ENCODE assay signal across 8 cellular contexts in the genomic region with DNA sequence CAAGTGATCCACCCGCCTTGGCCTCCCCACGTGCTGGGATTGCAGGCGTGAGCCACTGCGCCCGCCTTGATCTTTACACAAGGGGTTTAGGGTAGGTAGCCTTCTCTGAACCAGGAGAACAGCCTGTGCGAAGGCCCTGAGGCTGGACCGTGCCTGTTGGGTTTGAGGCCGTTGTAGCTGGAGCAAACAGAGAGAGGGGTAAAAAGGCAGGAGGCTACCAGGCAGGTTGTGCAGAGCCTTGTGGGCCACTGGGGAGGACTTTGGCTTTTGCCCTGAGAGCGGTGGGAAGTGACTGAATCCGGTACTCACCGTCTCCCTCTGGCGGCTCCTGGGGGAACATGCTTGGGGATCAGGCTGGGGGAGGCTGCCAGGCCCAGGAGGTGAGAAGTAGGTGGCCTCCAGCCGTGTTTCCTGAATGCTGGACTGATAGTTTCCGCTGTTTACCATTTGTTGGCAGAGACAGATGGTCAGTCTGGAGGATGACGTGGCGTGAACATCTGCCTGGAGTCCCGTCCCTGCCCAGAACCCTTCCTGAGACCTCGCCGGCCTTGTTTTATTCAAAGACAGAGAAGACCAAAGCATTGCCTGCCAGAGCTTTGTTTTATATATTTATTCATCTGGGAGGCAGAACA. TPM values are rescaled to one million over a fixed set of nuclear protein-coding genes. Genes with fewer than 3 reads are reported as not detected.
DNase-seq lines count a peak whose midpoint lies in the region; ATAC-seq, FAIRE-seq and TF ChIP-seq lines count a peak whose summit lies in the region.

No MANE protein-coding gene starts in this region.

- H3K27ac Mint-ChIP-seq in astrocyte (ENCODE audit: unreplicated experiment): peak overlapping the region; percentile 26

- no peak overlapping the region for H2AFZ ChIP-seq in astrocyte (ENCODE audit: low read depth, low read length)

- in situ Hi-C loops in G401 (cut with HindIII; ENCODE audit: low sequenced_read_pairs): no loop called here
- in situ Hi-C loops in gastrocnemius medialis (cut with MboI; ENCODE audit: low sequenced_read_pairs in 4 of 4): loop anchor here in 3 of 4 donors (5.0 to 10.0 kb wide), 4 partner anchors 71 to 186 kb away; no protein-coding TSS in a partner anchor

- no peak for FAIRE-seq in astrocyte (lab: Jason Lieb, UNC)

- H3K9me3 ChIP-seq in astrocyte (ENCODE audit: insufficient read depth, low read depth, low read length) (no peaks in the 10 kb centered on the region), gastrocnemius medialis (no peaks in the 10 kb centered on the region)

- peaks cover 43% of the 10 kb centered on the region for H3K36me3 ChIP-seq in astrocyte (ENCODE audit: insufficient read depth, low read length)
- H3K36me3 ChIP-seq in gastrocnemius medialis: no peaks in the 10 kb centered on the region

- no peaks in the 10 kb centered on the region for H3K9me3 Mint-ChIP-seq in astrocyte (ENCODE audit: unreplicated experiment)

- H3K4me3 ChIP-seq in astrocyte (ENCODE audit: insufficient read depth, low read depth, low read length) (no peak overlapping the region), gastrocnemius medialis (no peak overlapping the region)

- H3K4me3 Mint-ChIP-seq in astrocyte (ENCODE audit: unreplicated experiment): no peak overlapping the region

- intact Hi-C loops in gastrocnemius medialis (cut with DNase I; ENCODE audit: low total_unique reads): loop anchor here (1.0 to 10.0 kb wide), 3 partner anchors 95 to 454 kb away; no protein-coding TSS in a partner anchor

- DNase-seq in G401 (ENCODE audit: low spot score): peak; percentile 87
- peak; percentile 18 for DNase-seq in NCI-H1048 (lab: John Stamatoyannopoulos, UW)
- DNase-seq in T-helper 22 cell (ENCODE audit: low read depth): peak; percentile 27
- DNase-seq in astrocyte (ENCODE audit: low read depth): peak; percentile 18
- peak; percentile 87 for DNase-seq in hepatic stellate cell (ENCODE audit: low spot score)
- DNase-seq in gastrocnemius medialis: peak; percentile 52 to 70

- TF ChIP-seq CTCF in astrocyte (IDR thresholded peaks at IDR 0.05; ENCODE audit: insufficient read depth, low read depth, low read length) (peak; percentile 65), gastrocnemius medialis (IDR thresholded peaks at IDR 0.05 in 4 of 5, conservative IDR thresholded peaks at IDR 0.05 in 1 of 5) (peak; percentile 67 to 91 (median 83))

- no peak for TF ChIP-seq POLR2A in gastrocnemius medialis (IDR thresholded peaks at IDR 0.05)

- H3K79me2 ChIP-seq in astrocyte (ENCODE audit: insufficient read depth, low read length): peaks cover 3% of the 10 kb centered on the region

- H3K27me3 Mint-ChIP-seq in astrocyte (ENCODE audit: low read depth, unreplicated experiment): no peaks in the 10 kb centered on the region

- H3K27me3 ChIP-seq in astrocyte (ENCODE audit: insufficient read depth, low read length): no peaks in the 10 kb centered on the region
- no peaks in the 10 kb centered on the region for H3K27me3 ChIP-seq in gastrocnemius medialis

- H3K4me1 ChIP-seq in astrocyte (ENCODE audit: insufficient read depth, low read length) (no peaks in the 10 kb centered on the region), gastrocnemius medialis (no peaks in the 10 kb centered on the region)

- peaks cover 63% of the 10 kb centered on the region for H4K20me1 ChIP-seq in astrocyte (ENCODE audit: insufficient read depth, low read length)

- H3K9ac ChIP-seq in astrocyte (ENCODE audit: low read length): no peak overlapping the region

- peak; percentile 70 to 87 for ATAC-seq in gastrocnemius medialis
- ATAC-seq in HG03354 (IDR thresholded peaks at IDR 0.05; ENCODE audit: poor library complexity, severe bottlenecking, unreplicated experiment): no peak
- ATAC-seq in HG03432 (IDR thresholded peaks at IDR 0.05; ENCODE audit: unreplicated experiment): no peak

- no peaks in the 10 kb centered on the region for H3K4me1 Mint-ChIP-seq in astrocyte (ENCODE audit: low read depth, unreplicated experiment)

- peaks cover 7% of the 10 kb centered on the region for H3K36me3 Mint-ChIP-seq in astrocyte (ENCODE audit: low read depth, unreplicated experiment)

- no peak overlapping the region for H3K4me2 ChIP-seq in astrocyte (ENCODE audit: low read length)

- no peak overlapping the region for H3K27ac ChIP-seq in astrocyte (ENCODE audit: low read depth, low read length)
- peak overlapping the region in 3 of 4 donors; percentile 52 to 58 (median 54) for H3K27ac ChIP-seq in gastrocnemius medialis

RNA-seq across cellular contexts. Expression of gene SPC24, which starts 24.6 kb away (rescaled TPM):
- 74.0 and 74.7 TPM in 2 replicates for total RNA-seq in G401 (2014; rRNA removed; shearing (Covaris generic))
- total RNA-seq in astrocyte (2.0 and 3.2 TPM in 2 replicates), gastrocnemius medialis (1 to 10 TPM in 1 of 4 donors, under 1 TPM in 1, not detected in 2; 0.55 to 1.6 TPM)

RNA-seq across cellular contexts. Expression of gene LDLR, which starts 41.7 kb away (rescaled TPM):
- total RNA-seq in G401 (2014; rRNA removed; shearing (Covaris generic)): 38.2 and 47.4 TPM in 2 replicates
- total RNA-seq in astrocyte (120 and 153 TPM in 2 replicates), gastrocnemius medialis (1 to 10 TPM; 1.2 to 6.0 (median 3.9) TPM)

Comparison
In these comparisons a context has a peak if more than half of its experiments do, and no peak if none do; other contexts are left out.
1. DNase-seq: peak in every context shown above with its lines; median percentile 87 in G401; 87 in hepatic stellate cell; 61 in gastrocnemius medialis; 27 in T-helper 22 cell; 18 in NCI-H1048; 18 in astrocyte.
2. ATAC-seq: peak in gastrocnemius medialis (2 of 2); none in HG03354 (single experiment) and HG03432 (single experiment).
3. RNA of gene SPC24, which starts 24.6 kb away (total RNA-seq): 74.0 to 74.7 TPM in G401; 2.0 to 3.2 TPM in astrocyte and 0.55 to 1.6 TPM in gastrocnemius medialis; every median in the first group is over 10 times any median in the second.